In genomic region chr12:103978384-103978982, GRCh38 we compare ENCODE assay signal across 1 cellular context.
TF ChIP-seq lines count a peak whose summit lies in the region.

No MANE protein-coding gene starts in this region.

TF ChIP-seq in GM12878, 131 proteins besides CTCF, POLR2A, EP300 and RAD21:
- TF ChIP-seq MEF2B (IDR thresholded peaks at IDR 0.05; ENCODE audit: partially characterized antibody, poor library complexity, severe bottlenecking) (peak; percentile 37), YBX1 (IDR thresholded peaks at IDR 0.05) (no peak)
